ENCODE assay signal across 8 cellular contexts in the genomic region with DNA sequence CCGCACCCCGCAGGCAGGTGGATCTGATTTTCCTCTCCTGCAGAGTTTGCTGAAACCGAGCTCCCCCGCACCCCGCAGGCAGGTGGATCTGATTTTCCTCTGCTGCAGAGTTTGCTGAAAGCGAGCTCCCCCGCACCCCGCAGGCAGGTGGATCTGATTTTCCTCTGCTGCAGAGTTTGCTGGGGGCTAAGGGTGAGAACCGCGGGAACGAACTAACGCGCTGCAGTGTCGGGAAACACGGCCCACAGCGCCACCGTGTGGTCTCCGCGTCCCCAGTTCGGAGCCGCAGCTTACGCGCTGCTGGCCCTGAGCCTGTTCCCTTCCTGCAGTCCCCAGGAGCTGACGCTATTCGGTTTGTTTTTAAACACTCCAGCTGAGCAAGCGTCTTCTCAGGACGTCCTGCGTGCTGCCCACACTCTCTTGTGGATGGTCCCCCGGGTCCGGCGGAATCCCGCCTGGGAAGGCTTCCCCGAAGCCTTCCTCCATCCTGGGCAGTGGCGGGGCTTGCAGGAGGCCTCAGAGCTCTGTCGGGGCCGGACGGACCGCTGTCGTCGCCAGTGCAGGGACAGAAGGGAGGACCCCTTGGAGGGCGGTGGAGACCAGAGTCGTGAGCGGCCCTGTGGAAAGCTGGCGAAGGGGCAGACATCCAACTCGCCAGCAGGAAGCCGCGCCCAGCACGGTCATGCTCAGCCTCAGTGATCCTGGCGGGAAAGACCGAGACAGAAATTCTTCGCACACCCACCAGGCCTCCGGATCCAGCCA.
DNase-seq lines count a peak whose midpoint lies in the region; ATAC-seq and TF ChIP-seq lines count a peak whose summit lies in the region.

No MANE protein-coding gene starts in this region.

- no peak overlapping the region for H3K4me3 Mint-ChIP-seq in activated CD4-positive, alpha-beta memory T cell treated with anti-CD3 and anti-CD28 coated beads for 36 hours

- POLR2A ChIA-PET in AG04449 (lab: Yijun Ruan, JAX) = interaction anchor here (0.5 kb wide), 1 partner anchor 268 kb away, joined by 3 read pairs; no protein-coding TSS in a partner anchor
- POLR2A ChIA-PET in activated CD4-positive, alpha-beta memory T cell treated with anti-CD3 and anti-CD28 coated beads for 36 hours (lab: Charles Lee) = no interaction called here

- no peak overlapping the region for H3K27ac ChIP-seq in lung (ENCODE audit: low read depth in 1 of 2, low read length in 1 of 2)

- DNase-seq in AG04449 (ENCODE audit: low read depth, low spot score) = peak; percentile 19
- peak; percentile 96 for DNase-seq in NCI-H748 (lab: John Stamatoyannopoulos, UW; ENCODE audit: unreplicated experiment)
- DNase-seq in activated CD4-positive, alpha-beta memory T cell treated with anti-CD3 and anti-CD28 coated beads for 36 hours = peak; percentile 81
- DNase-seq in ecto neural progenitor cell (ENCODE audit: low spot score) = peak; percentile 89
- DNase-seq in lung (ENCODE audit: low spot score) = peak; percentile 75
- DNase-seq in stimulated activated CD4-positive, alpha-beta T cell treated with anti-CD3 and anti-CD28 coated beads, TNF-alpha, amount 100 ng/mL, for 24 hours (ENCODE audit: low read depth in 3 of 3) = peak; percentile 58 to 79 (median 65)

- H3K36me3 ChIP-seq in lung (ENCODE audit: control insufficient read depth in 2 of 2, insufficient read depth in 2 of 2, low read length in 2 of 2) = no peaks in the 10 kb centered on the region

- CTCF ChIA-PET in AG04449 (lab: Yijun Ruan, JAX) = interaction anchor here (0.6 to 5.4 kb wide), 41 partner anchors 10 to 1199 kb away, joined by 3 to 67 read pairs (median 4); a partner anchor contains a TSS
- CTCF ChIA-PET in activated CD4-positive, alpha-beta memory T cell treated with anti-CD3 and anti-CD28 coated beads for 36 hours (lab: Charles Lee) = interaction anchor here (0.6 to 3.1 kb wide), 40 partner anchors 9 to 753 kb away, joined by 3 to 38 read pairs (median 4); a partner anchor contains a TSS

- TF ChIP-seq CTCF in AG04449 (IDR thresholded peaks at IDR 0.05; ENCODE audit: insufficient read depth, low read length, missing control alignments) = peak; percentile 97
- TF ChIP-seq CTCF in lung (IDR thresholded peaks at IDR 0.05; ENCODE audit: control extremely low read depth, extremely low read depth) = peak; percentile 96

- H3K9me3 ChIP-seq in lung (ENCODE audit: control insufficient read depth in 2 of 2, insufficient read depth in 1 of 2, low read length in 1 of 2) = peaks cover 0 to 2% of the 10 kb centered on the region in 2 donors

- peaks cover 5% of the 10 kb centered on the region for H3K27me3 ChIP-seq in lung (ENCODE audit: control insufficient read depth, insufficient read depth)

- peaks cover 34% of the 10 kb centered on the region for H3K27me3 Mint-ChIP-seq in activated CD4-positive, alpha-beta memory T cell treated with anti-CD3 and anti-CD28 coated beads for 36 hours

- intact Hi-C loops in activated CD4-positive, alpha-beta memory T cell treated with anti-CD3 and anti-CD28 coated beads for 36 hours (cut with micrococcal nuclease) = loop anchor here (10.0 kb wide), 1 partner anchor 720 kb away; no protein-coding TSS in a partner anchor

- peaks cover 0 to 4% of the 10 kb centered on the region in 2 donors for H3K4me1 ChIP-seq in lung (ENCODE audit: control insufficient read depth in 2 of 2, insufficient read depth in 2 of 2, low read length in 2 of 2)

- peaks cover 8% of the 10 kb centered on the region for H3K4me1 Mint-ChIP-seq in activated CD4-positive, alpha-beta memory T cell treated with anti-CD3 and anti-CD28 coated beads for 36 hours (ENCODE audit: low read depth)

- WGBS in lung, 2 donors = 4 to 5% methylated on average over 52 of the region's 52 CpGs

- ATAC-seq in GM18868 (IDR thresholded peaks at IDR 0.05; ENCODE audit: unreplicated experiment) = peak; percentile 83
- peak; percentile 85 for ATAC-seq in HG03354 (IDR thresholded peaks at IDR 0.05; ENCODE audit: poor library complexity, severe bottlenecking, unreplicated experiment)
- peak; percentile 94 for ATAC-seq in lung (ENCODE audit: insufficient read depth, low FRiP score)

- no peaks in the 10 kb centered on the region for H3K36me3 Mint-ChIP-seq in activated CD4-positive, alpha-beta memory T cell treated with anti-CD3 and anti-CD28 coated beads for 36 hours

- no peaks in the 10 kb centered on the region for H3K9me3 Mint-ChIP-seq in activated CD4-positive, alpha-beta memory T cell treated with anti-CD3 and anti-CD28 coated beads for 36 hours

- no peak overlapping the region for H3K27ac Mint-ChIP-seq in activated CD4-positive, alpha-beta memory T cell treated with anti-CD3 and anti-CD28 coated beads for 36 hours

- H3K4me3 ChIP-seq in AG04449 (ENCODE audit: low read depth, low read length) = peak overlapping the region; percentile 20; the same call in 1 of the 2 replicates
- H3K4me3 ChIP-seq in lung = no peak overlapping the region

Comparison
In these comparisons a context has a peak if more than half of its experiments do, and no peak if none do; other contexts are left out.
1. DNase-seq: peak in every context shown above with its lines; median percentile 96 in NCI-H748; 89 in ecto neural progenitor cell; 81 in activated CD4-positive, alpha-beta memory T cell treated with anti-CD3 and anti-CD28 coated beads for 36 hours; 75 in lung; 65 in stimulated activated CD4-positive, alpha-beta T cell treated with anti-CD3 and anti-CD28 coated beads, TNF-alpha, amount 100 ng/mL, for 24 hours; 19 in AG04449.